ENCODE assay signal across 9 cellular contexts in the genomic region with DNA sequence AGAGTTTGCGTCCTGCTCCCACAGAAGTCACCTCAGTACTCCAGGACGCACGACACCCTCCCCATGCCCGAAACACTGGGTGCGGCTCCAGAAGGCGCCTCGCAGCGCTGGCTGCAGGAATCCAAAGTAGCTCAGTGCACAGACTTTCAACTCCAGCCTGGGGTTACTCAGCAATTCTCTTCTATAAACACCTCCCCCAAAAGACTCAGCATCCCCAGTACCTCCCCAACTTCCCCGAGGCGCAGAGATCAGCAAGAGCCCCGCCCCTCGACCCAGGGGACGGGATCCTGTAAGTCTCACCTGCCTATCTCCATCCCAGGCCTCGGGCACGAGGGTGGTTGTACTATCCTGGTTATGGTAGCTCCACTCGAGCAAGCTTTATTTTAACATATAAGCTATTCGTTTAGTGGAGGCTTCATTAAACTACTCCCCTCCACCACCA.
A peak's percentile ranks its signal among the peaks of the same experiment; 100 is the strongest.
DNase-seq lines count a peak whose midpoint lies in the region; ATAC-seq and TF ChIP-seq lines count a peak whose summit lies in the region.
"Had no signal": no experiment of that assay in that cellular context is flagged by ENCODE, and none has a peak within 500 bp of the region (broad histone marks: within the 10 kb centered on the region; RNA-seq: fewer than 3 reads in every experiment).

No MANE protein-coding gene starts in this region.

- H3K27ac Mint-ChIP-seq in activated naive CD8-positive, alpha-beta T cell treated with anti-CD3 and anti-CD28 coated beads, Interleukin-2, amount 50 U/mL, for 24 hours = no peak overlapping the region

- peak overlapping the region; percentile 74 for H3K27ac ChIP-seq in HUES48 (ENCODE audit: low read depth, low read length)

- no peaks in the 10 kb centered on the region for H3K36me3 Mint-ChIP-seq in activated naive CD8-positive, alpha-beta T cell treated with anti-CD3 and anti-CD28 coated beads, Interleukin-2, amount 50 U/mL, for 24 hours (ENCODE audit: low read depth)

- H3K4me1 ChIP-seq in HUES48 (ENCODE audit: control insufficient read depth, insufficient read depth, low read length) = peaks cover 17% of the 10 kb centered on the region

- no peak overlapping the region for H3K9ac ChIP-seq in HUES48 (ENCODE audit: low read depth, low read length)

- H3K9me3 Mint-ChIP-seq in activated naive CD8-positive, alpha-beta T cell treated with anti-CD3 and anti-CD28 coated beads, Interleukin-2, amount 50 U/mL, for 24 hours = no peaks in the 10 kb centered on the region

- no peaks in the 10 kb centered on the region for H3K9me3 ChIP-seq in HUES48 (ENCODE audit: control insufficient read depth, insufficient read depth, low read length)

- H3K27me3 Mint-ChIP-seq in activated naive CD8-positive, alpha-beta T cell treated with anti-CD3 and anti-CD28 coated beads, Interleukin-2, amount 50 U/mL, for 24 hours = peaks cover 35% of the 10 kb centered on the region

- TF ChIP-seq CTCF in kidney epithelial cell (IDR thresholded peaks at IDR 0.05; ENCODE audit: insufficient read depth, low read length, poor library complexity, severe bottlenecking) = no peak

- peak; percentile 79 for DNase-seq in AML-193 (lab: John Stamatoyannopoulos, UW)
- peak; percentile 37 for DNase-seq in activated naive CD8-positive, alpha-beta T cell treated with anti-CD3 and anti-CD28 coated beads, Interleukin-2, amount 50 U/mL, for 24 hours
- no peak for DNase-seq in kidney epithelial cell (ENCODE audit: low read depth)
- DNase-seq in activated effector memory CD4-positive, alpha-beta T cell treated with anti-CD3 and anti-CD28 coated beads, Interleukin-2, amount 50 U/mL, for 16 hours = no peak
- DNase-seq in SHP77 (lab: John Stamatoyannopoulos, UW) = no peak

- H3K4me3 ChIP-seq in HUES48 (ENCODE audit: low read depth, low read length) (peak overlapping the region; percentile 64), kidney epithelial cell (ENCODE audit: low read depth, low read length) (peak overlapping the region; percentile 69)

- H3K27me3 ChIP-seq in HUES48 (ENCODE audit: control insufficient read depth, insufficient read depth, low read length) (peaks cover 59% of the 10 kb centered on the region), kidney epithelial cell (ENCODE audit: control insufficient read depth, insufficient read depth, low read length) (no peaks in the 10 kb centered on the region)

- H3K4me3 Mint-ChIP-seq in activated naive CD8-positive, alpha-beta T cell treated with anti-CD3 and anti-CD28 coated beads, Interleukin-2, amount 50 U/mL, for 24 hours = peak overlapping the region; percentile 77

- H3K4me1 Mint-ChIP-seq in activated naive CD8-positive, alpha-beta T cell treated with anti-CD3 and anti-CD28 coated beads, Interleukin-2, amount 50 U/mL, for 24 hours = peaks cover 25% of the 10 kb centered on the region

- ATAC-seq in activated naive CD8-positive, alpha-beta T cell treated with anti-CD3 and anti-CD28 coated beads, Interleukin-2, amount 50 U/mL, for 24 hours = peak; percentile 71
- ATAC-seq in HG02938 (IDR thresholded peaks at IDR 0.05; ENCODE audit: unreplicated experiment) (no peak), GM19035 (IDR thresholded peaks at IDR 0.05; ENCODE audit: unreplicated experiment) (no peak)
- ATAC-seq: Panc1 had no signal

- H3K36me3 ChIP-seq in HUES48 (ENCODE audit: control insufficient read depth, insufficient read depth, low read length) = no peaks in the 10 kb centered on the region
- no peaks in the 10 kb centered on the region for H3K36me3 ChIP-seq in kidney epithelial cell (ENCODE audit: control insufficient read depth, insufficient read depth, low read length)

Comparison
In these comparisons a context has a peak if more than half of its experiments do, and no peak if none do; other contexts are left out.
1. DNase-seq: peak in AML-193 (2 of 2) and activated naive CD8-positive, alpha-beta T cell treated with anti-CD3 and anti-CD28 coated beads, Interleukin-2, amount 50 U/mL, for 24 hours (single experiment); none in kidney epithelial cell (single experiment), activated effector memory CD4-positive, alpha-beta T cell treated with anti-CD3 and anti-CD28 coated beads, Interleukin-2, amount 50 U/mL, for 16 hours (single experiment) and SHP77 (0 of 2).